Comparison of ENCODE assay signal across 13 cellular contexts in the genomic region with DNA sequence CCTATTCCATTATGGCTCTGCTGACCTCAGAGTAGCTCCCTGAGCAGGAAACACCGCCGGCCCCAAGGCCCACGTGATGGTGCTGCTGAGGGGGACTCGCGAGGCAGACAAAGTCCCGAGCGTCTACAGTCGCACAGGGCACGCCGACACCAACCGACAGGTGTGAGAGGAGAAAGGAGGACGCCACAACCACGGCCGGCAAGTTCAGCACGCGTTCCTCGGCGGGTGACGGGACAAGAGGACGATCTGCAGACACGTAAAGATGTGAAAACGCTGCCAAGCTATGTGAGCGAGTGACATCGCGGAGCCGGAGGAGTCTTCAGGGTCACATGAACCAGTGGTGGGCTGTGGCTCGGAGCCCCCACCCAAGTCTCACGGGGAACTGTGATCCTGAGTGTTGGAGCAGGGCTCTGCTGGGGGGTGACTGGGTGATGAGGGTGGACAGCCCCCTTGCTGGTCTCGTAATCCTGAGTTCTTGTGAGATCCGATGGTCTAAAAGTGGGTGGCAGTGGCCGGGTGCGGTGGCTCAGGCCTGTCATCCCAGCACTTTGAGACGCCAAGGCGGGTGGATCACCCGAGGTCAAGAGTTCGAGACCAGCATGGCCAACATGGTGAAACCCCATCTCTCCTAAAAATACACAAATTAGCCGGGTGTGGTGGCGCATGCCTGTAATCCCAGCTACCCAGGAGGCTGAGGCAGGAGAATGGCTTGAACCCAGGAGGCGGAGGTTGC.
"Had no signal": no experiment of that assay in that cellular context is flagged by ENCODE, and none has a peak within 500 bp of the region (broad histone marks: within the 10 kb centered on the region; RNA-seq: fewer than 3 reads in every experiment).

No MANE protein-coding gene starts in this region.

- H3K9me3 Mint-ChIP-seq: neural crest cell had no signal

- H3K27ac Mint-ChIP-seq: activated T-helper 17 cell treated with anti-CD3 and anti-CD28 coated beads, Interleukin-2, amount 50 U/mL, for 72 hours had no signal

- H3K27ac ChIP-seq: gastroesophageal sphincter, left lung, ovary, tibial nerve had no signal

- ATAC-seq: activated T-helper 17 cell treated with anti-CD3 and anti-CD28 coated beads, Interleukin-2, amount 50 U/mL, for 72 hours; gastroesophageal sphincter; left lung had no signal

- DNase-seq: activated CD4-positive, alpha-beta T cell treated with anti-CD3 and anti-CD28 coated beads, Interleukin-2, amount 50 U/mL, for 1 hour; activated naive CD4-positive, alpha-beta T cell treated with Interleukin-2 at 50 U/mL for 16 hours; stimulated activated CD4-positive, alpha-beta T cell treated with anti-CD3 and anti-CD28 coated beads, Interleukin-15, amount 100 ng/mL, for 24 hours; stimulated activated CD4-positive, alpha-beta T cell treated with anti-CD3 and anti-CD28 coated beads, Interleukin-4, amount 100 ng/mL, for 1 hour; stimulated activated naive CD4-positive, alpha-beta T cell treated with Interleukin-2 at 50 U/mL for 16 hours; substantia nigra; T-helper 2 cell had no signal

- H3K27me3 ChIP-seq: gastroesophageal sphincter, left lung, ovary, tibial nerve had no signal

- H3K4me3 Mint-ChIP-seq: activated T-helper 17 cell treated with anti-CD3 and anti-CD28 coated beads, Interleukin-2, amount 50 U/mL, for 72 hours; neural crest cell had no signal

- H3K27me3 Mint-ChIP-seq: activated T-helper 17 cell treated with anti-CD3 and anti-CD28 coated beads, Interleukin-2, amount 50 U/mL, for 72 hours had no signal

- H3K4me1 ChIP-seq: gastroesophageal sphincter, left lung had no signal

- H3K4me3 ChIP-seq: gastroesophageal sphincter, left lung, ovary, tibial nerve had no signal

- H3K9me3 ChIP-seq: gastroesophageal sphincter, left lung, ovary, tibial nerve had no signal
